9 cellular contexts compared by ENCODE assay signal in the genomic region with DNA sequence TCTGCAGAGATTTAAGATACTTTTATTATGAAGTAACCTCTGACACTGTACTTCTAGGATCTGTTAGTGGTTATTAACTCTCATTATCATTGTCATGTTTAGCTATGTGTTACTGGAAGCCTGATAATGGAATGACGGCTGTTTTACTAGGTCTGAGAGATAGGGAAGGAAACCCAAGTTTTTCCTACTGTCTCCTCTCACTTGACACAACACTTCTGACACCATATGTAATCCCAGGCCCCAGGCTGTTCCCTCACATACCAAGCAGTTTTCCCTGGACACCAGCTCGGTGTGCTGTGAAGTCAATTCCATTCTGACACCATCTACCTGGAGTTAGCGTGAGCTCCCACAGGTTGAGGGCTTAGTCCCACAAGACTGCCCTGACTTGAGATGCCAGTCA.
"Had no signal": no experiment of that assay in that cellular context is flagged by ENCODE, and none has a peak within 500 bp of the region (broad histone marks: within the 10 kb centered on the region; RNA-seq: fewer than 3 reads in every experiment).

No MANE protein-coding gene starts in this region.

- H3K27ac ChIP-seq: GM23248, HL-60 had no signal

- H3K9me3 ChIP-seq: HAP-1 had no signal

- H3K4me3 ChIP-seq: GM23248, HAP-1 had no signal

- H3K9ac ChIP-seq: GM23248 had no signal

- H3K4me3 Mint-ChIP-seq: HFFc6, IgD-negative memory B cell had no signal

- H3K27ac Mint-ChIP-seq: HFFc6, IgD-negative memory B cell had no signal

- H2AFZ ChIP-seq: GM23248 had no signal

- H3K27me3 Mint-ChIP-seq: IgD-negative memory B cell had no signal

- ATAC-seq: HCT116, HepG2 had no signal

- DNase-seq: GM23248, GOT3, H7, HFFc6 had no signal

- H3K4me1 ChIP-seq: HAP-1 had no signal
